In the genomic region with DNA sequence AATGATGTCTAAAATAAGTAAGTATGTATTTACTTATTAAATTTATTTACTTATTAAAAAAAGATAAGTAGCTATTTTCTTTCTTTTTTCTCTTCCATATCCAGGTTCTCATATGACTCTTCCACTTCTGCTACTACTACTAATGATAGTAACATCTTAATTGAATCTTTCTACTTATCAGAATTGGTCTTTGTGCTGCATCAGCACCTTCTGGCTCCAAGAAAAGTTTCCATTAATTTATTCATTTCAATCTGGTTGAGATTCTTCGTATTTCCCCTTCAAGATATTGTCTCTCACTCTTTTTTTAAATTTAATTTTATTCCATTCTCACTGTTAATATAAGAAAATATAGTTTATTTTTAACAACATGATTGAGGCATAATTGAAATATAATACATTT, we compare ENCODE assay signal across 34 cellular contexts.
"Had no signal": no experiment of that assay in that cellular context is flagged by ENCODE, and none has a peak within 500 bp of the region (broad histone marks: within the 10 kb centered on the region; RNA-seq: fewer than 3 reads in every experiment).

No MANE protein-coding gene starts in this region.

- DNase-seq: Karpas-422, Kasumi-1, MG63, MM.1S, MV-4-11, NCI-H1048, NCI-H1092, NCI-H1092 treated with DMSO at 0.1 percent for 48 hours, NCI-H1105, NCI-H1105 treated with DMSO at 0.1 percent for 48 hours, NCI-H1417, NCI-H1417 treated with DMSO at 0.1 percent for 48 hours, NCI-H1436, NCI-H1436 treated with DMSO at 0.1 percent for 48 hours, NCI-H146, NCI-H1694, NCI-H1694 treated with DMSO at 0.1 percent for 48 hours, NCI-H187, NCI-H187 treated with DMSO at 0.1 percent for 48 hours, NCI-H1930, NCI-H2029, NCI-H2029 treated with DMSO at 0.1 percent for 48 hours, NCI-H2081, NCI-H2081 treated with DMSO at 0.1 percent for 48 hours, NCI-H2107, NCI-H2171, NCI-H2171 treated with DMSO at 0.1 percent for 48 hours, NCI-H2227 treated with DMSO at 0.1 percent for 48 hours, NCI-H226, NCI-H345, NCI-H446, NCI-H446 treated with DMSO at 0.1 percent for 48 hours, NCI-H510A, NCI-H510A treated with DMSO at 0.1 percent for 48 hours had no signal

- H3K27me3 ChIP-seq: MG63 had no signal

- H3K4me3 ChIP-seq: MG63 had no signal

- H3K36me3 ChIP-seq: MG63 had no signal
